14 cellular contexts compared by ENCODE assay signal in the genomic region with DNA sequence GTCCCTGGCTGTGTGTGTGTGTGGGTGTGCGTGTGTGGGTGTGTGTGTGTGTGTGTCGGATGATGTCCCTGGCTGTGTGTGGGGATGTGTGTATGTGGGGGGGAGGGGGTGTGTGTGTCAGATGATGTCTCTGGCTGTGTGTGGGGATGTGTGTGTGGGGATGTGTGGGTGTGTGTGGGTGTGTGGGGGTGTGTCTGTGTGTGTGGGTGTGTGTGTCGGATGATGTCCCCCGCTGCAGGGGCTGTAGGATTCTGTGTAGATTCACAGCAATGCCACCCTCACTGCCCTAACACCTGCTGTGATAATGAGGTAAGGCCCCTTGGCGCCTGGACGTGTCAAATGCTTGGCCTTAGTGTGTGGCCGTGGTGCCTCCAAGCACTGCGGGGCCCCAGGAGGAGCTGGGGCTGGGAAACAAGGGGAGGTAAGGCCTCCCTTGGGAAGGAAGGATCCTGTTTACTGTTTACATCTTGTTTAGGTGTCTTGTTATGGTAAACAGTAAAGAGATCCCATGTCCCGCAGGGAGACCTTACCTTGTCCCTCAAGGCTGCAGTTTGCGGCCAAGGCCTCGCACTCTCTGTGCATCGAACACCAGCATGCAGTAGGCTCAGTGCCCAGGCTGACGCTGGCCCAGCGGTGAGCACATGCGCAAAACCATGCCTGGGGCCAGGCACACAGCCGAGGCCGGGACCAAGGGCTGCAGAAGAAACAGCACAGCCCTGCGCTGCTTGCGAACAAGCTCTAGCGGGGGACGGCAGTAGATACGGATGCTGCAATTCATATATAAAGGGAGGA. TPM values are rescaled to one million over a fixed set of nuclear protein-coding genes. Genes with fewer than 3 reads are reported as not detected.
DNase-seq lines count a peak whose midpoint lies in the region; ATAC-seq and TF ChIP-seq lines count a peak whose summit lies in the region.
"Had no signal": no experiment of that assay in that cellular context is flagged by ENCODE, and none has a peak within 500 bp of the region (broad histone marks: within the 10 kb centered on the region; RNA-seq: fewer than 3 reads in every experiment).

No MANE protein-coding gene starts in this region.

- no peak for TF ChIP-seq RAD21 in IMR-90 (IDR thresholded peaks at IDR 0.05; ENCODE audit: low read length)

- H3K4me3 Mint-ChIP-seq in activated T-cell treated with anti-CD3 and anti-CD28 coated beads, Interleukin-2, amount 50 U/mL, for 24 hours, result peak overlapping the region; percentile 18
- no peak overlapping the region for H3K4me3 Mint-ChIP-seq in dendritic cell treated with granulocyte-macrophage colony-stimulating factor and Interleukin-4, amounts not matched to agents 40 ng/mL and 50 ng/mL, for 4 days

- H3K18ac ChIP-seq in IMR-90 (ENCODE audit: low read depth, low read length), result no peak overlapping the region

- CTCF ChIA-PET in IMR-90 (lab: Yijun Ruan, JAX), result no interaction called here

- H4K20me1 ChIP-seq in IMR-90 (ENCODE audit: insufficient read depth, low read length), result peaks cover 25% of the 10 kb centered on the region

- H2BK20ac ChIP-seq in IMR-90 (ENCODE audit: low read depth, low read length), result no peak overlapping the region

- H3K4me1 ChIP-seq in IMR-90 (ENCODE audit: control insufficient read depth, insufficient read depth, low read length), result peaks cover 17% of the 10 kb centered on the region
- H3K4me1 ChIP-seq in ovary (ENCODE audit: insufficient read depth), result no peaks in the 10 kb centered on the region

- H2AK5ac ChIP-seq in IMR-90 (ENCODE audit: low read depth, low read length), result peak overlapping the region; percentile 94

- POLR2A ChIA-PET in IMR-90 (lab: Charles Lee; ENCODE audit: unreplicated experiment), result no interaction called here

- H3K27me3 Mint-ChIP-seq in activated T-cell treated with anti-CD3 and anti-CD28 coated beads, Interleukin-2, amount 50 U/mL, for 24 hours, result peaks cover 49% of the 10 kb centered on the region
- H3K27me3 Mint-ChIP-seq in dendritic cell treated with granulocyte-macrophage colony-stimulating factor and Interleukin-4, amounts not matched to agents 40 ng/mL and 50 ng/mL, for 4 days, result peaks cover 4% of the 10 kb centered on the region

- ATAC-seq in IMR-90 (ENCODE audit: low read depth), result no peak
- ATAC-seq in GM18870 (IDR thresholded peaks at IDR 0.05; ENCODE audit: unreplicated experiment), result no peak

- H3K79me1 ChIP-seq in IMR-90 (ENCODE audit: low read depth in 1 of 2, low read length in 2 of 2), result peaks cover 32 to 65% of the 10 kb centered on the region in 2 experiments

- H2BK15ac ChIP-seq in IMR-90 (ENCODE audit: low read depth, low read length), result no peak overlapping the region

- H3K36me3 ChIP-seq in IMR-90 (ENCODE audit: control insufficient read depth, insufficient read depth, low read length) (peaks cover 35% of the 10 kb centered on the region), ovary (no peaks in the 10 kb centered on the region)
- H3K36me3 ChIP-seq: vagina had no signal

- H3K36me3 Mint-ChIP-seq in activated T-cell treated with anti-CD3 and anti-CD28 coated beads, Interleukin-2, amount 50 U/mL, for 24 hours (ENCODE audit: low read depth), result peaks cover 12% of the 10 kb centered on the region
- peaks cover 91% of the 10 kb centered on the region for H3K36me3 Mint-ChIP-seq in dendritic cell treated with granulocyte-macrophage colony-stimulating factor and Interleukin-4, amounts not matched to agents 40 ng/mL and 50 ng/mL, for 4 days (ENCODE audit: low read depth)

- H3K9ac ChIP-seq in IMR-90 (ENCODE audit: low read depth, low read length), result no peak overlapping the region

- TF ChIP-seq CTCF in IMR-90 (conservative IDR thresholded peaks at IDR 0.05; ENCODE audit: low read depth, low read length) (no peak), ovary (IDR thresholded peaks at IDR 0.05) (no peak)

- no peak overlapping the region for H3K56ac ChIP-seq in IMR-90 (ENCODE audit: extremely low read depth, insufficient read depth, low read length)

- TF ChIP-seq EP300 in ovary (IDR thresholded peaks at IDR 0.05), result no peak

- no peak for DNase-seq in activated T-cell treated with anti-CD3 and anti-CD28 coated beads, Interleukin-2, amount 50 U/mL, for 24 hours
- DNase-seq in activated T-cell treated with anti-CD3 and anti-CD28 coated beads, Interleukin-2, amount 50 U/mL, for 1 hour, result no peak
- no peak for DNase-seq in IMR-90
- DNase-seq in ovary, result peak; percentile 46 to 69 (median 60)
- DNase-seq in MV-4-11 (lab: John Stamatoyannopoulos, UW), result no peak
- no peak for DNase-seq in NCI-H748 treated with DMSO at 0.1 percent for 48 hours (lab: John Stamatoyannopoulos, UW)
- DNase-seq: activated CD4-positive, alpha-beta T cell treated with anti-CD3 and anti-CD28 coated beads for 4 hours; DMS79; erythroblast; NCI-H2171; stimulated activated CD4-positive, alpha-beta T cell treated with anti-CD3 and anti-CD28 coated beads, Interleukin-1b, Interleukin-23, amount 100 ng/mL, for 48 hours had no signal

- intact Hi-C loops in IMR-90 (cut with micrococcal nuclease), result no loop called here
- intact Hi-C loops in dendritic cell treated with granulocyte-macrophage colony-stimulating factor and Interleukin-4, amounts not matched to agents 40 ng/mL and 50 ng/mL, for 4 days (cut with micrococcal nuclease), result no loop called here
- intact Hi-C loops in ovary (cut with DNase I), result no loop called here

- H3K27me3 ChIP-seq in IMR-90 (ENCODE audit: control insufficient read depth, insufficient read depth, low read length) (no peaks in the 10 kb centered on the region), ovary (no peaks in the 10 kb centered on the region)
- H3K27me3 ChIP-seq: vagina had no signal

- no TSS peak for BruUV-seq in IMR-90 (replicated peaks; lab: Mats Ljungman, UMichigan)

- peak overlapping the region; percentile 79 for H2BK5ac ChIP-seq in IMR-90 (ENCODE audit: low read depth, low read length, poor library complexity, severe bottlenecking)

- WGBS in IMR-90 (ENCODE audit: extremely low coverage in 2 of 2, insufficient read length in 1 of 2), 2 experiments, result 65% methylated on average over 10 of the region's 22 CpGs; no CpG with 5 or more reads in 1 of the 2 experiments
- 37 to 52% (median 49%) methylated on average over 22 of the region's 22 CpGs for WGBS in ovary, 3 donors

- no peaks in the 10 kb centered on the region for H3K9me3 Mint-ChIP-seq in activated T-cell treated with anti-CD3 and anti-CD28 coated beads, Interleukin-2, amount 50 U/mL, for 24 hours
- peaks cover 8% of the 10 kb centered on the region for H3K9me3 Mint-ChIP-seq in dendritic cell treated with granulocyte-macrophage colony-stimulating factor and Interleukin-4, amounts not matched to agents 40 ng/mL and 50 ng/mL, for 4 days

- H3K4me3 ChIP-seq in IMR-90 (ENCODE audit: insufficient read depth, low read depth, low read length) (no peak overlapping the region), ovary (no peak overlapping the region)
- H3K4me3 ChIP-seq: vagina had no signal

- dilution Hi-C loops in IMR-90 (cut with HindIII; ENCODE audit: low sequenced_read_pairs, unreplicated experiment), result no loop called here

- H2AK9ac ChIP-seq in IMR-90 (replicated peaks; ENCODE audit: low read depth, low read length, poor library complexity), result peak overlapping the region; percentile 49

- no peak for TF ChIP-seq POLR2A in IMR-90 (IDR thresholded peaks at IDR 0.05; ENCODE audit: low read depth, low read length)
- no peak for TF ChIP-seq POLR2A in ovary (IDR thresholded peaks at IDR 0.05)

- peaks cover 17% of the 10 kb centered on the region for H3K9me1 ChIP-seq in IMR-90 (ENCODE audit: insufficient read depth, low read length)

- H3K27ac ChIP-seq in IMR-90 (ENCODE audit: insufficient read depth, low read length) (peak overlapping the region; percentile 26; the same call in 1 of the 2 replicates), ovary (no peak overlapping the region)
- H3K27ac ChIP-seq: vagina had no signal

- H2BK120ac ChIP-seq in IMR-90 (ENCODE audit: low read depth, low read length), result no peak overlapping the region

- H3K9me3 ChIP-seq in IMR-90 (ENCODE audit: control insufficient read depth, insufficient read depth, low read length) (no peaks in the 10 kb centered on the region), ovary (no peaks in the 10 kb centered on the region)
- H3K9me3 ChIP-seq: vagina had no signal

- peak overlapping the region; percentile 2 for H2AFZ ChIP-seq in IMR-90 (replicated peaks; ENCODE audit: low read length, poor library complexity)

- 0 out of 2 replicates have a peak overlapping the region, but pooled peaks have one; percentile 13 for H3K14ac ChIP-seq in IMR-90 (replicated peaks; ENCODE audit: low read depth, low read length)

- peak overlapping the region in 1 of 2 experiments; percentile 50; a peak in 1 of 4 replicates for H4K8ac ChIP-seq in IMR-90 (ENCODE audit: low read depth in 2 of 2, low read length in 2 of 2)

- no peak overlapping the region for H3K27ac Mint-ChIP-seq in activated T-cell treated with anti-CD3 and anti-CD28 coated beads, Interleukin-2, amount 50 U/mL, for 24 hours
- peak overlapping the region; percentile 79 for H3K27ac Mint-ChIP-seq in dendritic cell treated with granulocyte-macrophage colony-stimulating factor and Interleukin-4, amounts not matched to agents 40 ng/mL and 50 ng/mL, for 4 days

- peaks cover 26% of the 10 kb centered on the region for H3K4me1 Mint-ChIP-seq in activated T-cell treated with anti-CD3 and anti-CD28 coated beads, Interleukin-2, amount 50 U/mL, for 24 hours (ENCODE audit: low read depth)
- peaks cover 78% of the 10 kb centered on the region for H3K4me1 Mint-ChIP-seq in dendritic cell treated with granulocyte-macrophage colony-stimulating factor and Interleukin-4, amounts not matched to agents 40 ng/mL and 50 ng/mL, for 4 days (ENCODE audit: low read depth)

- no peak overlapping the region for H4K5ac ChIP-seq in IMR-90 (ENCODE audit: low read depth, low read length)

- in situ Hi-C loops in IMR-90 (cut with MboI; ENCODE audit: low sequenced_read_pairs), result no loop called here

- H3K4ac ChIP-seq in IMR-90 (ENCODE audit: low read depth, low read length), result peak overlapping the region; percentile 66

- H4K91ac ChIP-seq in IMR-90 (ENCODE audit: insufficient read depth, low read depth, low read length), result no peak overlapping the region

- no peak overlapping the region for H3K23ac ChIP-seq in IMR-90 (ENCODE audit: low read depth, low read length)

- H3K4me2 ChIP-seq in IMR-90 (ENCODE audit: low read depth, low read length), result no peak overlapping the region

RNA-seq across cellular contexts. Expression of a gene that starts 24.1 kb away (rescaled TPM):
- total RNA-seq in IMR-90 (2012; rRNA removed), result 15.6 and 16.7 TPM in 2 replicates
- 36.1 and 37.1 TPM in 2 replicates for polyA plus RNA-seq in IMR-90 (2012; rRNA removed)
- polyA plus RNA-seq in IMR-90 (2012; cell fraction: cytosol; rRNA removed), result 24.9 and 33.9 TPM in 2 replicates
- 77.0 and 141 TPM in 2 replicates for polyA plus RNA-seq in IMR-90 (2012; cell fraction: nucleus; rRNA removed; ENCODE audit: low replicate concordance)
- 10 to 100 TPM in 1 of 7 donors, 1 to 10 TPM in 5, under 1 TPM in 1; 0.72 to 14.9 (median 2.0) TPM for total RNA-seq in ovary
- 1 to 10 TPM in 1 of 2 donors, under 1 TPM in 1; 0.77 to 2.1 TPM for polyA plus RNA-seq in ovary

Comparison
In these comparisons a context has a peak if more than half of its experiments do, and no peak if none do; other contexts are left out.
1. DNase-seq: peak in ovary (5 of 5); none in activated T-cell treated with anti-CD3 and anti-CD28 coated beads, Interleukin-2, amount 50 U/mL, for 24 hours (single experiment), activated T-cell treated with anti-CD3 and anti-CD28 coated beads, Interleukin-2, amount 50 U/mL, for 1 hour (single experiment), IMR-90 (single experiment), MV-4-11 (single experiment) and NCI-H748 treated with DMSO at 0.1 percent for 48 hours (single experiment).